ENCODE assay signal across 9 cellular contexts in genomic region chr12:53049582-53050318, GRCh38. TPM values are rescaled to one million over a fixed set of nuclear protein-coding genes. Genes with fewer than 3 reads are reported as not detected.
DNase-seq lines count a peak whose midpoint lies in the region; ATAC-seq and TF ChIP-seq lines count a peak whose summit lies in the region.
"Had no signal": no experiment of that assay in that cellular context is flagged by ENCODE, and none has a peak within 500 bp of the region (broad histone marks: within the 10 kb centered on the region; RNA-seq: fewer than 3 reads in every experiment).

A gene with protein sequence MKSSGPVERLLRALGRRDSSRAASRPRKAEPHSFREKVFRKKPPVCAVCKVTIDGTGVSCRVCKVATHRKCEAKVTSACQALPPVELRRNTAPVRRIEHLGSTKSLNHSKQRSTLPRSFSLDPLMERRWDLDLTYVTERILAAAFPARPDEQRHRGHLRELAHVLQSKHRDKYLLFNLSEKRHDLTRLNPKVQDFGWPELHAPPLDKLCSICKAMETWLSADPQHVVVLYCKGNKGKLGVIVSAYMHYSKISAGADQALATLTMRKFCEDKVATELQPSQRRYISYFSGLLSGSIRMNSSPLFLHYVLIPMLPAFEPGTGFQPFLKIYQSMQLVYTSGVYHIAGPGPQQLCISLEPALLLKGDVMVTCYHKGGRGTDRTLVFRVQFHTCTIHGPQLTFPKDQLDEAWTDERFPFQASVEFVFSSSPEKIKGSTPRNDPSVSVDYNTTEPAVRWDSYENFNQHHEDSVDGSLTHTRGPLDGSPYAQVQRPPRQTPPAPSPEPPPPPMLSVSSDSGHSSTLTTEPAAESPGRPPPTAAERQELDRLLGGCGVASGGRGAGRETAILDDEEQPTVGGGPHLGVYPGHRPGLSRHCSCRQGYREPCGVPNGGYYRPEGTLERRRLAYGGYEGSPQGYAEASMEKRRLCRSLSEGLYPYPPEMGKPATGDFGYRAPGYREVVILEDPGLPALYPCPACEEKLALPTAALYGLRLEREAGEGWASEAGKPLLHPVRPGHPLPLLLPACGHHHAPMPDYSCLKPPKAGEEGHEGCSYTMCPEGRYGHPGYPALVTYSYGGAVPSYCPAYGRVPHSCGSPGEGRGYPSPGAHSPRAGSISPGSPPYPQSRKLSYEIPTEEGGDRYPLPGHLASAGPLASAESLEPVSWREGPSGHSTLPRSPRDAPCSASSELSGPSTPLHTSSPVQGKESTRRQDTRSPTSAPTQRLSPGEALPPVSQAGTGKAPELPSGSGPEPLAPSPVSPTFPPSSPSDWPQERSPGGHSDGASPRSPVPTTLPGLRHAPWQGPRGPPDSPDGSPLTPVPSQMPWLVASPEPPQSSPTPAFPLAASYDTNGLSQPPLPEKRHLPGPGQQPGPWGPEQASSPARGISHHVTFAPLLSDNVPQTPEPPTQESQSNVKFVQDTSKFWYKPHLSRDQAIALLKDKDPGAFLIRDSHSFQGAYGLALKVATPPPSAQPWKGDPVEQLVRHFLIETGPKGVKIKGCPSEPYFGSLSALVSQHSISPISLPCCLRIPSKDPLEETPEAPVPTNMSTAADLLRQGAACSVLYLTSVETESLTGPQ (N-terminal part only) (plus strand): TSS chr12:53050065. CDS start chr12:53050186, 121 bp downstream.

- H3K4me1 Mint-ChIP-seq in CD4-positive, alpha-beta memory T cell: peaks cover 9 to 33% (median 21%) of the 10 kb centered on the region in 4 donors
- H3K4me1 Mint-ChIP-seq in stimulated activated naive B cell treated with anti-CD40 and anti-IgM and Interleukin-4, amounts not matched to agents 10 μg/mL and 1 μg/mL and 100 μg/mL, for 72 hours: peaks cover 31 to 47% of the 10 kb centered on the region in 2 donors

- H3K9me3 Mint-ChIP-seq in CD4-positive, alpha-beta memory T cell: no peaks in the 10 kb centered on the region
- no peaks in the 10 kb centered on the region for H3K9me3 Mint-ChIP-seq in stimulated activated naive B cell treated with anti-CD40 and anti-IgM and Interleukin-4, amounts not matched to agents 10 μg/mL and 1 μg/mL and 100 μg/mL, for 72 hours

- POLR2A ChIA-PET in CD4-positive, alpha-beta memory T cell (lab: Charles Lee; ENCODE audit: partially characterized antibody): no interaction called here

- H3K27ac Mint-ChIP-seq in CD4-positive, alpha-beta memory T cell: peak within 1 kb of the TSS in 6 of 7 donors; percentile 75 to 86 (median 77)
- H3K27ac Mint-ChIP-seq in stimulated activated naive B cell treated with anti-CD40 and anti-IgM and Interleukin-4, amounts not matched to agents 10 μg/mL and 1 μg/mL and 100 μg/mL, for 72 hours: peak within 1 kb of the TSS; percentile 33

- ATAC-seq in stimulated activated naive B cell treated with anti-CD40 and anti-IgM and Interleukin-4, amounts not matched to agents 10 μg/mL and 1 μg/mL and 100 μg/mL, for 72 hours (replicated peaks): no peak
- no peak for ATAC-seq in GM19023 (IDR thresholded peaks at IDR 0.05; ENCODE audit: unreplicated experiment)

- no peak within 1 kb of the TSS for H3K4me3 ChIP-seq in CD4-positive, alpha-beta memory T cell (ENCODE audit: low read length in 2 of 2)
- H3K4me3 ChIP-seq in choroid plexus epithelial cell (ENCODE audit: low read depth, low read length): peak within 1 kb of the TSS; percentile 70

- intact Hi-C loops in CD4-positive, alpha-beta memory T cell (cut with micrococcal nuclease): loop anchor here (5.0 kb wide), 1 partner anchor 48 kb away; the partner anchor contains the start of gene IGFBP6

- H3K27ac ChIP-seq in CD4-positive, alpha-beta memory T cell (ENCODE audit: low read depth, low read length): no peak within 1 kb of the TSS
- H3K27ac ChIP-seq: HL-60 had no signal

- peaks cover 23% of the 10 kb centered on the region for H3K4me1 ChIP-seq in CD4-positive, alpha-beta memory T cell (ENCODE audit: insufficient read depth, low read length)

- peaks cover 0 to 3% of the 10 kb centered on the region in 2 donors for H3K36me3 Mint-ChIP-seq in CD4-positive, alpha-beta memory T cell
- peaks cover 2 to 4% of the 10 kb centered on the region in 2 donors for H3K36me3 Mint-ChIP-seq in stimulated activated naive B cell treated with anti-CD40 and anti-IgM and Interleukin-4, amounts not matched to agents 10 μg/mL and 1 μg/mL and 100 μg/mL, for 72 hours

- no peaks in the 10 kb centered on the region for H3K27me3 Mint-ChIP-seq in CD4-positive, alpha-beta memory T cell
- H3K27me3 Mint-ChIP-seq in stimulated activated naive B cell treated with anti-CD40 and anti-IgM and Interleukin-4, amounts not matched to agents 10 μg/mL and 1 μg/mL and 100 μg/mL, for 72 hours: peaks cover 0 to 4% of the 10 kb centered on the region in 2 donors

- CTCF ChIA-PET in CD4-positive, alpha-beta memory T cell (lab: Charles Lee; ENCODE audit: partially characterized antibody): interaction anchor here (1.2 to 2.3 kb wide), 2 partner anchors 11 to 16 kb away, joined by 4 to 13 read pairs; no protein-coding TSS in a partner anchor

- peak within 1 kb of the TSS in 5 of 8 donors; percentile 29 to 52 (median 36) for H3K4me3 Mint-ChIP-seq in CD4-positive, alpha-beta memory T cell
- H3K4me3 Mint-ChIP-seq in stimulated activated naive B cell treated with anti-CD40 and anti-IgM and Interleukin-4, amounts not matched to agents 10 μg/mL and 1 μg/mL and 100 μg/mL, for 72 hours: no peak within 1 kb of the TSS

- DNase-seq in CD4-positive, alpha-beta memory T cell: no peak
- peak; percentile 66 for DNase-seq in NCI-H2029 (lab: John Stamatoyannopoulos, UW)
- DNase-seq in choroid plexus epithelial cell (ENCODE audit: low read depth): peak; percentile 62
- peak; percentile 64 for DNase-seq in kidney tubule cell (ENCODE audit: low spot score)
- DNase-seq in stimulated activated naive B cell treated with anti-CD40 and anti-IgM and Interleukin-4, amounts not matched to agents 10 μg/mL and 1 μg/mL and 100 μg/mL, for 72 hours: no peak
- DNase-seq in NCI-H146 treated with DMSO at 0.1 percent for 48 hours (lab: John Stamatoyannopoulos, UW; ENCODE audit: unreplicated experiment): no peak
- no peak for DNase-seq in NCI-H2227 (lab: John Stamatoyannopoulos, UW; ENCODE audit: unreplicated experiment)

- H3K27me3 ChIP-seq in CD4-positive, alpha-beta memory T cell (ENCODE audit: insufficient read depth, low read length): no peaks in the 10 kb centered on the region

- TF ChIP-seq CTCF in choroid plexus epithelial cell (conservative IDR thresholded peaks at IDR 0.05; ENCODE audit: low read depth, low read length): no peak

- no peaks in the 10 kb centered on the region for H3K9me3 ChIP-seq in CD4-positive, alpha-beta memory T cell (ENCODE audit: control insufficient read depth in 1 of 2, low read length in 2 of 2)

- H3K36me3 ChIP-seq in CD4-positive, alpha-beta memory T cell (ENCODE audit: insufficient read depth, low read length): no peaks in the 10 kb centered on the region

RNA-seq across cellular contexts. Expression of the gene that starts here (rescaled TPM):
- total RNA-seq in CD4-positive, alpha-beta memory T cell: 1 to 10 TPM; 6.3 to 7.2 TPM
- under 1 TPM; 0.27 to 0.45 TPM for polyA plus RNA-seq in CD4-positive, alpha-beta memory T cell

Comparison
In these comparisons a context has a peak if more than half of its experiments do, and no peak if none do; other contexts are left out.
1. DNase-seq: peak in NCI-H2029 (single experiment), choroid plexus epithelial cell (single experiment) and kidney tubule cell (single experiment); none in CD4-positive, alpha-beta memory T cell (0 of 5), stimulated activated naive B cell treated with anti-CD40 and anti-IgM and Interleukin-4, amounts not matched to agents 10 μg/mL and 1 μg/mL and 100 μg/mL, for 72 hours (single experiment), NCI-H146 treated with DMSO at 0.1 percent for 48 hours (single experiment) and NCI-H2227 (single experiment).
2. H3K4me3 Mint-ChIP-seq: peak in CD4-positive, alpha-beta memory T cell (5 of 8); none in stimulated activated naive B cell treated with anti-CD40 and anti-IgM and Interleukin-4, amounts not matched to agents 10 μg/mL and 1 μg/mL and 100 μg/mL, for 72 hours (0 of 2).